ENCODE assay signal across 8 cellular contexts in genomic region chr2:70301344-70302194, GRCh38. TPM values are rescaled to one million over a fixed set of nuclear protein-coding genes. Genes with fewer than 3 reads are reported as not detected.
DNase-seq lines count a peak whose midpoint lies in the region; ATAC-seq lines count a peak whose summit lies in the region.

TSS of gene FAM136A (minus strand) at chr2:70302067. CDS start at chr2:70302011, 56 bp downstream.

- no peaks in the 10 kb centered on the region for H3K9me3 Mint-ChIP-seq in natural killer cell treated with Interleukin-12 subunit alpha and Interleukin-12 subunit beta and Interleukin-15 and Interleukin-18, amount 100 ng/mL, for 72 hours

- H3K4me3 ChIP-seq in Jurkat, Clone E6-1 (ENCODE audit: low read length): peak within 1 kb of the TSS; percentile 89

- H3K4me3 Mint-ChIP-seq in natural killer cell treated with Interleukin-12 subunit alpha and Interleukin-12 subunit beta and Interleukin-15 and Interleukin-18, amount 100 ng/mL, for 72 hours: peak within 1 kb of the TSS; percentile 91

- H3K27me3 Mint-ChIP-seq in natural killer cell treated with Interleukin-12 subunit alpha and Interleukin-12 subunit beta and Interleukin-15 and Interleukin-18, amount 100 ng/mL, for 72 hours: no peaks in the 10 kb centered on the region

- peaks cover 10% of the 10 kb centered on the region for H3K36me3 Mint-ChIP-seq in natural killer cell treated with Interleukin-12 subunit alpha and Interleukin-12 subunit beta and Interleukin-15 and Interleukin-18, amount 100 ng/mL, for 72 hours

- peak; percentile 72 for ATAC-seq in GM21528 (IDR thresholded peaks at IDR 0.05; ENCODE audit: low FRiP score, unreplicated experiment)
- peak; percentile 94 to 96 for ATAC-seq in natural killer cell treated with Interleukin-12 subunit alpha and Interleukin-12 subunit beta and Interleukin-15 and Interleukin-18, amount 100 ng/mL, for 72 hours

- peak within 1 kb of the TSS; percentile 84 to 93 for H3K27ac Mint-ChIP-seq in natural killer cell treated with Interleukin-12 subunit alpha and Interleukin-12 subunit beta and Interleukin-15 and Interleukin-18, amount 100 ng/mL, for 72 hours

- peak; percentile 93 for DNase-seq in DMS53 (lab: John Stamatoyannopoulos, UW)
- peak; percentile 67 for DNase-seq in Jurkat, Clone E6-1 (ENCODE audit: low read depth, low spot score)
- peak; percentile 83 for DNase-seq in RKO (ENCODE audit: low spot score)
- peak; percentile 77 to 82 for DNase-seq in activated T-helper 1 cell treated with anti-CD3 and anti-CD28 coated beads, Interleukin-2, amount 50 U/mL, for 16 hours (ENCODE audit: low read depth in 1 of 2, low spot score in 1 of 2)
- peak; percentile 56 for DNase-seq in fibroblast of peridontal ligament (ENCODE audit: extremely low read depth)
- DNase-seq in natural killer cell treated with Interleukin-12 subunit alpha and Interleukin-12 subunit beta and Interleukin-15 and Interleukin-18, amount 100 ng/mL, for 72 hours (ENCODE audit: low spot score): peak; percentile 88
- peak; percentile 83 for DNase-seq in stimulated activated naive CD4-positive, alpha-beta T cell treated with Interleukin-2 at 50 U/mL for 16 hours (lab: John Stamatoyannopoulos, UW)

- H3K4me1 Mint-ChIP-seq in natural killer cell treated with Interleukin-12 subunit alpha and Interleukin-12 subunit beta and Interleukin-15 and Interleukin-18, amount 100 ng/mL, for 72 hours (ENCODE audit: low read depth in 2 of 2): peaks cover 16 to 22% of the 10 kb centered on the region in 2 donors

RNA-seq across cellular contexts. Expression of gene FAM136A, which starts in this region (rescaled TPM):
- polyA plus RNA-seq in Jurkat, Clone E6-1 (2012; ENCODE audit: insufficient read depth, insufficient read length): 93.3 TPM
- total RNA-seq in natural killer cell treated with Interleukin-12 subunit alpha and Interleukin-12 subunit beta and Interleukin-15 and Interleukin-18, amount 100 ng/mL, for 72 hours: 10 to 100 TPM; 45.5 to 86.2 TPM

Comparison
In these comparisons a context has a peak if more than half of its experiments do, and no peak if none do; other contexts are left out.
1. Peak in every context shown above with its lines: DNase-seq, ATAC-seq and H3K4me3 ChIP-seq.